In genomic region chrX:53798281-53798680, GRCh38 we compare ENCODE assay signal across 32 cellular contexts.
"Had no signal": no experiment of that assay in that cellular context is flagged by ENCODE, and none has a peak within 500 bp of the region (broad histone marks: within the 10 kb centered on the region; RNA-seq: fewer than 3 reads in every experiment).

No MANE protein-coding gene starts in this region.

- H3K4me1 ChIP-seq: esophagus squamous epithelium, gastrocnemius medialis, left ventricle myocardium inferior, right atrium auricular region had no signal

- H3K9me3 ChIP-seq: gastrocnemius medialis, left ventricle myocardium inferior, thoracic aorta had no signal

- H3K4me3 Mint-ChIP-seq: activated CD4-positive, alpha-beta memory T cell treated with anti-CD3 and anti-CD28 coated beads for 36 hours; activated CD4-positive, alpha-beta T cell treated with anti-CD3 and anti-CD28 coated beads, Interleukin-2, amount 10 ng/mL, durations not matched to agents 24 days and 14 days; activated CD8-positive, alpha-beta memory T cell treated with anti-CD3 and anti-CD28 coated beads, Interleukin-2, amount 10 ng/mL, durations not matched to agents 7 days and 5 days; activated naive CD4-positive, alpha-beta T cell treated with anti-CD3 and anti-CD28 coated beads for 36 hours; activated naive CD8-positive, alpha-beta T cell treated with anti-CD3 and anti-CD28 coated beads for 36 hours; activated T-cell treated with anti-CD3 and anti-CD28 coated beads, Interleukin-2, amount 50 U/mL, for 72 hours; dendritic cell treated with granulocyte-macrophage colony-stimulating factor and Interleukin-4, amounts not matched to agents 40 ng/mL and 50 ng/mL, for 4 days had no signal

- H3K27ac ChIP-seq: epithelial cell of prostate, esophagus squamous epithelium, gastrocnemius medialis, left ventricle myocardium inferior, right atrium auricular region, thoracic aorta, VCaP had no signal

- FAIRE-seq: endometrium, urothelium cell line had no signal

- H3K36me3 Mint-ChIP-seq: activated CD4-positive, alpha-beta memory T cell treated with anti-CD3 and anti-CD28 coated beads for 36 hours; activated naive CD8-positive, alpha-beta T cell treated with anti-CD3 and anti-CD28 coated beads for 36 hours had no signal

- H3K27ac Mint-ChIP-seq: activated CD4-positive, alpha-beta memory T cell treated with anti-CD3 and anti-CD28 coated beads for 36 hours; activated CD4-positive, alpha-beta T cell treated with anti-CD3 and anti-CD28 coated beads, Interleukin-2, amount 10 ng/mL, durations not matched to agents 24 days and 14 days; activated CD8-positive, alpha-beta memory T cell treated with anti-CD3 and anti-CD28 coated beads, Interleukin-2, amount 10 ng/mL, durations not matched to agents 7 days and 5 days; activated naive CD4-positive, alpha-beta T cell treated with anti-CD3 and anti-CD28 coated beads for 36 hours; activated naive CD8-positive, alpha-beta T cell treated with anti-CD3 and anti-CD28 coated beads for 36 hours; activated T-cell treated with anti-CD3 and anti-CD28 coated beads, Interleukin-2, amount 50 U/mL, for 72 hours; dendritic cell treated with granulocyte-macrophage colony-stimulating factor and Interleukin-4, amounts not matched to agents 40 ng/mL and 50 ng/mL, for 4 days; natural killer cell treated with Interleukin-12 subunit alpha and Interleukin-12 subunit beta and Interleukin-15 and Interleukin-18, amount 100 ng/mL, for 72 hours had no signal

- H3K4me3 ChIP-seq: esophagus squamous epithelium, gastrocnemius medialis, left ventricle myocardium inferior, lung, right atrium auricular region, smooth muscle cell, thoracic aorta had no signal

- ATAC-seq: activated CD8-positive, alpha-beta memory T cell treated with anti-CD3 and anti-CD28 coated beads, Interleukin-2, amount 10 ng/mL, durations not matched to agents 7 days and 5 days; activated T-cell treated with anti-CD3 and anti-CD28 coated beads, Interleukin-2, amount 50 U/mL, for 72 hours; gastrocnemius medialis had no signal

- H3K36me3 ChIP-seq: esophagus squamous epithelium, gastrocnemius medialis, left ventricle myocardium inferior, right atrium auricular region, thoracic aorta had no signal

- H3K9me3 Mint-ChIP-seq: dendritic cell treated with granulocyte-macrophage colony-stimulating factor and Interleukin-4, amounts not matched to agents 40 ng/mL and 50 ng/mL, for 4 days; natural killer cell treated with Interleukin-12 subunit alpha and Interleukin-12 subunit beta and Interleukin-15 and Interleukin-18, amount 100 ng/mL, for 72 hours had no signal

- DNase-seq: activated CD4-positive, alpha-beta memory T cell treated with anti-CD3 and anti-CD28 coated beads for 36 hours; activated CD4-positive, alpha-beta T cell treated with anti-CD3 and anti-CD28 coated beads, Interleukin-2, amount 10 ng/mL, durations not matched to agents 24 days and 14 days; activated CD4-positive, CD25-positive, alpha-beta regulatory T cell treated with anti-CD3 and anti-CD28 coated beads, Interleukin-2, amount 50 U/mL, for 72 hours; activated CD8-positive, alpha-beta memory T cell treated with anti-CD3 and anti-CD28 coated beads, Interleukin-2, amount 10 ng/mL, durations not matched to agents 7 days and 5 days; activated effector memory CD4-positive, alpha-beta T cell treated with anti-CD3 and anti-CD28 coated beads, Interleukin-2, amount 50 U/mL, for 16 hours; activated naive CD4-positive, alpha-beta T cell treated with anti-CD3 and anti-CD28 coated beads for 36 hours; activated naive CD8-positive, alpha-beta T cell treated with anti-CD3 and anti-CD28 coated beads for 36 hours; activated T-cell treated with anti-CD3 and anti-CD28 coated beads for 4 hours; activated T-cell treated with anti-CD3 and anti-CD28 coated beads, Interleukin-2, amount 50 U/mL, for 72 hours; amniotic stem cell; caudate nucleus; esophagus squamous epithelium; gastrocnemius medialis; glutamatergic neuron; islet precursor cell; left ventricle myocardium inferior; mesendoderm; stimulated activated CD4-positive, alpha-beta T cell treated with anti-CD3 and anti-CD28 coated beads, Interleukin-1b, Interleukin-23, amount 100 ng/mL, for 48 hours; stimulated activated CD4-positive, alpha-beta T cell treated with anti-CD3 and anti-CD28 coated beads, Interleukin-4, amount 100 ng/mL, for 4 hours; stimulated activated CD8-positive, alpha-beta memory T cell treated with anti-CD3 and anti-CD28 coated beads, Interleukin-4, amount 100 ng/mL, for 48 hours; stimulated activated naive CD4-positive, alpha-beta T cell treated with Interleukin-2 at 50 U/mL for 16 hours; trophoblast cell had no signal

- H3K27me3 ChIP-seq: esophagus squamous epithelium, right atrium auricular region had no signal

- H3K27me3 Mint-ChIP-seq: activated CD4-positive, alpha-beta memory T cell treated with anti-CD3 and anti-CD28 coated beads for 36 hours; activated CD4-positive, alpha-beta T cell treated with anti-CD3 and anti-CD28 coated beads, Interleukin-2, amount 10 ng/mL, durations not matched to agents 24 days and 14 days; activated CD8-positive, alpha-beta memory T cell treated with anti-CD3 and anti-CD28 coated beads, Interleukin-2, amount 10 ng/mL, durations not matched to agents 7 days and 5 days; activated naive CD8-positive, alpha-beta T cell treated with anti-CD3 and anti-CD28 coated beads for 36 hours; dendritic cell treated with granulocyte-macrophage colony-stimulating factor and Interleukin-4, amounts not matched to agents 40 ng/mL and 50 ng/mL, for 4 days had no signal
